In genomic region chr1:32180186-32181060, GRCh38 we compare ENCODE assay signal across 8 cellular contexts. TPM values are rescaled to one million over a fixed set of nuclear protein-coding genes. Genes with fewer than 3 reads are reported as not detected.
DNase-seq lines count a peak whose midpoint lies in the region; ATAC-seq and TF ChIP-seq lines count a peak whose summit lies in the region.

No MANE protein-coding gene starts in this region.

- peak; percentile 16 to 17 for DNase-seq in activated CD4-positive, alpha-beta T cell treated with anti-CD3 and anti-CD28 coated beads for 4 hours
- no peak for DNase-seq in activated CD4-positive, alpha-beta T cell treated with anti-CD3 and anti-CD28 coated beads, Interleukin-2, amount 50 U/mL, for 4 hours
- DNase-seq in NCI-H2227 (lab: John Stamatoyannopoulos, UW; ENCODE audit: unreplicated experiment) (peak; percentile 64), activated gamma-delta T cell (lab: John Stamatoyannopoulos, UW) (peak; percentile 19), A172 (ENCODE audit: low spot score) (no peak)

- H3K9me3 ChIP-seq in gastroesophageal sphincter (no peaks in the 10 kb centered on the region), neuron (ENCODE audit: low read length) (no peaks in the 10 kb centered on the region)

- H2AFZ ChIP-seq in neuron (ENCODE audit: low read depth, low read length), result peak overlapping the region; percentile 18

- H3K4me3 ChIP-seq in gastroesophageal sphincter (peak overlapping the region; percentile 70 to 71), neuron (ENCODE audit: low read length) (peak overlapping the region; percentile 76)

- no peak for TF ChIP-seq CTCF in gastroesophageal sphincter (IDR thresholded peaks at IDR 0.05)

- no peaks in the 10 kb centered on the region for H3K27me3 ChIP-seq in gastroesophageal sphincter
- H3K27me3 ChIP-seq in neuron (ENCODE audit: insufficient read depth, low read length), result no peaks in the 10 kb centered on the region

- peak overlapping the region; percentile 89 to 96 (median 94) for H3K27ac ChIP-seq in gastroesophageal sphincter

- no peak for TF ChIP-seq EP300 in gastroesophageal sphincter (IDR thresholded peaks at IDR 0.05)

- ATAC-seq in gastroesophageal sphincter (peak; percentile 34), GM18511 (IDR thresholded peaks at IDR 0.05; ENCODE audit: unreplicated experiment) (no peak)

- H3K4me1 ChIP-seq in gastroesophageal sphincter, result peaks cover 7 to 63% (median 23%) of the 10 kb centered on the region in 3 donors
- peaks cover 19% of the 10 kb centered on the region for H3K4me1 ChIP-seq in neuron (ENCODE audit: insufficient read depth, low read length)

- 6 to 10% methylated on average over 7 to 12 of the region's 36 CpGs for WGBS in gastroesophageal sphincter (ENCODE audit: low coverage in 1 of 2), 2 donors

- no peak for TF ChIP-seq POLR2A in gastroesophageal sphincter (IDR thresholded peaks at IDR 0.05)

- H3K36me3 ChIP-seq in gastroesophageal sphincter (peaks cover 0 to 44% of the 10 kb centered on the region in 2 donors), neuron (ENCODE audit: insufficient read depth, low read length) (peaks cover 36% of the 10 kb centered on the region)

RNA-seq across cellular contexts. Expression of gene TXLNA, which starts 0.9 kb away (rescaled TPM):
- 10 to 100 TPM; 44.7 to 86.6 (median 67.3) TPM for total RNA-seq in gastroesophageal sphincter
- total RNA-seq in A172 (2014; rRNA removed; shearing (Covaris generic)), result 22.1 and 24.6 TPM in 2 replicates

RNA-seq across cellular contexts. Expression of gene CCDC28B, which starts 20.0 kb away (rescaled TPM):
- 1 to 10 TPM; 2.7 to 8.0 (median 5.6) TPM for total RNA-seq in gastroesophageal sphincter
- total RNA-seq in A172 (2014; rRNA removed; shearing (Covaris generic)), result 5.7 and 9.1 TPM in 2 replicates

RNA-seq across cellular contexts. Expression of gene IQCC, which starts 25.0 kb away (rescaled TPM):
- 1 to 10 TPM in 2 of 4 donors, under 1 TPM in 2; 0.69 to 1.9 (median 1.3) TPM for total RNA-seq in gastroesophageal sphincter
- 0.45 TPM in 1 of 2 replicates, not detected in the other for total RNA-seq in A172 (2014; rRNA removed; shearing (Covaris generic))

RNA-seq across cellular contexts. Expression of gene DCDC2B, which starts 28.5 kb away (rescaled TPM):
- not detected for total RNA-seq in gastroesophageal sphincter
- not detected in 2 replicates for total RNA-seq in A172 (2014; rRNA removed; shearing (Covaris generic))

RNA-seq across cellular contexts. Expression of gene TMEM234, which starts 41.7 kb away (rescaled TPM):
- total RNA-seq in gastroesophageal sphincter, result 10 to 100 TPM in 2 of 4 donors, 1 to 10 TPM in 2; 3.5 to 17.9 (median 9.9) TPM
- 3.6 and 5.5 TPM in 2 replicates for total RNA-seq in A172 (2014; rRNA removed; shearing (Covaris generic))

Comparison
In these comparisons a context has a peak if more than half of its experiments do, and no peak if none do; other contexts are left out.
1. DNase-seq: peak in activated CD4-positive, alpha-beta T cell treated with anti-CD3 and anti-CD28 coated beads for 4 hours (2 of 2), NCI-H2227 (single experiment) and activated gamma-delta T cell (single experiment); none in activated CD4-positive, alpha-beta T cell treated with anti-CD3 and anti-CD28 coated beads, Interleukin-2, amount 50 U/mL, for 4 hours (0 of 2) and A172 (single experiment).